Comparison of ENCODE assay signal across 9 cellular contexts in the genomic region with DNA sequence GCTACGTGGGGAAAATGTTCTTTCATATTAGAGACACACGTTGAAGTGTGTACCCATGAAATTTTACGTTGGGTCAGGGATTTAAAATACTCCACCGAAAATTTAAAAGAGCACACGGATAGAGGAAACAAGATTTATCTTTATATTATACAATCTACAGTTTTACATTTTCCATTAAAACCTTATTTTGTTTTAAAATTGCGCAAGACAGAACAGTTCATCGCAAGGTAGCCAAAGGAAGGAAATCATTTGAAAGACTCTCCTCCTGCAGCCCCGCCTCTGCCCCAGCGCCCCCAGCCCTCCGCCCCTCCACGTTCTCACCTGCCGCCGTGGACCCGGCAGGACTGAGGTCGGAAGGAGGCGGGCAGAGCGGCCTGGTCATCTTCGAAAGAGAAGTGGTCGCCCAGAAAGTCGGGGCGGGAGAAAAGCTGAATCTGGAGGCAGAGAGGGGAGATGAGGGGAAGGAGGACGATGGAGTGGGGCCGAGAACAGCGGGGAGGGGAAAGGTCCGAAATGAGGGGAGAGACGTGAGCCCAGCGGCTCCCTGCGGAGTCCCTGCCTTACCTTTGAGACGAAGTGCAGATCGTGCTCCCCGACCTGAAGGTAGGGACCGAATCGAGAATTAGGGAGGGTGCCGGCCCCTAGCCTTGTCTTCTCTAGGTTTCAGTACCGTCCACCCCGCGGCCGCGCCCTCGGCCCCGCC. TPM values are rescaled to one million over a fixed set of nuclear protein-coding genes. Genes with fewer than 3 reads are reported as not detected.
DNase-seq lines count a peak whose midpoint lies in the region; ATAC-seq, FAIRE-seq and TF ChIP-seq lines count a peak whose summit lies in the region.
"Had no signal": no experiment of that assay in that cellular context is flagged by ENCODE, and none has a peak within 500 bp of the region (broad histone marks: within the 10 kb centered on the region; RNA-seq: fewer than 3 reads in every experiment).

No MANE protein-coding gene starts in this region.

- H3K27me3 ChIP-seq in rectal smooth muscle tissue (ENCODE audit: control insufficient read depth, insufficient read depth, low read length): peaks cover 3% of the 10 kb centered on the region

- no peaks in the 10 kb centered on the region for H3K4me1 ChIP-seq in rectal smooth muscle tissue (ENCODE audit: control insufficient read depth, insufficient read depth, low read length)

- FAIRE-seq in RCC 7860 (lab: Jason Lieb, UNC): no peak
- FAIRE-seq: A204.1 had no signal

- peak; percentile 48 for DNase-seq in DMS153 treated with DMSO at 0.1 percent for 48 hours (lab: John Stamatoyannopoulos, UW; ENCODE audit: unreplicated experiment)
- DNase-seq in DMS153 (lab: John Stamatoyannopoulos, UW): no peak
- no peak for DNase-seq in RWPE1 (ENCODE audit: low spot score)
- DNase-seq in fibroblast of the aortic adventitia (ENCODE audit: low read depth): no peak
- no peak for DNase-seq in RCC 7860 (ENCODE audit: low spot score)

- H3K4me3 ChIP-seq in fibroblast of the aortic adventitia (ENCODE audit: low read depth, low read length): peak overlapping the region; percentile 68
- peak overlapping the region; percentile 63 for H3K4me3 ChIP-seq in rectal smooth muscle tissue (ENCODE audit: low read length)

- ATAC-seq in HG03175 (IDR thresholded peaks at IDR 0.05; ENCODE audit: unreplicated experiment) (no peak), GM19397 (IDR thresholded peaks at IDR 0.05; ENCODE audit: unreplicated experiment) (no peak)

- POLR2A ChIA-PET in RWPE1 (lab: Yijun Ruan, JAX; ENCODE audit: low non-redundant PET): no interaction called here

- H3K36me3 ChIP-seq in rectal smooth muscle tissue (ENCODE audit: control insufficient read depth, insufficient read depth, low read length): no peaks in the 10 kb centered on the region

- H3K27ac ChIP-seq in RWPE1 (peak overlapping the region; percentile 78), rectal smooth muscle tissue (ENCODE audit: low read depth, low read length) (no peak overlapping the region)

- H3K9ac ChIP-seq in rectal smooth muscle tissue (ENCODE audit: low read length): no peak overlapping the region

- CTCF ChIA-PET in RWPE1 (lab: Yijun Ruan, JAX): interaction anchor here (0.9 kb wide), 1 partner anchor 81 kb away, joined by 3 read pairs; no protein-coding TSS in a partner anchor

- TF ChIP-seq CTCF in RWPE1 (conservative IDR thresholded peaks at IDR 0.05; ENCODE audit: low read depth) (no peak), fibroblast of the aortic adventitia (IDR thresholded peaks at IDR 0.05; ENCODE audit: insufficient read depth, low read length) (no peak)

RNA-seq across cellular contexts. Expression of a gene that starts 18.0 kb away (rescaled TPM):
- not detected in 2 replicates for total RNA-seq in fibroblast of the aortic adventitia (ENCODE audit: low replicate concordance)

RNA-seq across cellular contexts. Expression of a gene that starts 18.2 kb away (rescaled TPM):
- not detected in 2 replicates for total RNA-seq in fibroblast of the aortic adventitia (ENCODE audit: low replicate concordance)

RNA-seq across cellular contexts. Expression of a gene that starts 29.5 kb away (rescaled TPM):
- 5.2 and 8.9 TPM in 2 replicates for total RNA-seq in fibroblast of the aortic adventitia (ENCODE audit: low replicate concordance)

RNA-seq across cellular contexts. Expression of a gene that starts 36.6 kb away (rescaled TPM):
- total RNA-seq in fibroblast of the aortic adventitia (ENCODE audit: low replicate concordance): not detected in 2 replicates

RNA-seq across cellular contexts. Expression of a gene that starts 56.0 kb away (rescaled TPM):
- total RNA-seq in fibroblast of the aortic adventitia (ENCODE audit: low replicate concordance): 18.1 and 114 TPM in 2 replicates
